ENCODE assay signal across 26 cellular contexts in genomic region chr18:67636597-67637385, GRCh38.
"Had no signal": no experiment of that assay in that cellular context is flagged by ENCODE, and none has a peak within 500 bp of the region (broad histone marks: within the 10 kb centered on the region; RNA-seq: fewer than 3 reads in every experiment).

No MANE protein-coding gene starts in this region.

- ATAC-seq: activated T-helper 17 cell treated with anti-CD3 and anti-CD28 coated beads, Interleukin-2, amount 50 U/mL, for 72 hours; PC-3; T-helper 17 cell had no signal

- H3K9me3 Mint-ChIP-seq: activated CD4-positive, alpha-beta T cell treated with anti-CD3 and anti-CD28 coated beads, Interleukin-2, amount 10 ng/mL, durations not matched to agents 24 days and 14 days; activated naive CD4-positive, alpha-beta T cell treated with anti-CD3 and anti-CD28 coated beads for 36 hours; activated T-helper 17 cell treated with anti-CD3 and anti-CD28 coated beads, Interleukin-2, amount 50 U/mL, for 72 hours had no signal

- H3K4me3 Mint-ChIP-seq: activated B cell treated with CpG ODN at 0.5 μM for 24 hours; activated CD4-positive, alpha-beta T cell treated with anti-CD3 and anti-CD28 coated beads, Interleukin-2, amount 10 ng/mL, durations not matched to agents 24 days and 14 days; activated naive CD4-positive, alpha-beta T cell treated with anti-CD3 and anti-CD28 coated beads for 36 hours; activated naive CD8-positive, alpha-beta T cell; activated T-helper 17 cell treated with anti-CD3 and anti-CD28 coated beads, Interleukin-2, amount 50 U/mL, for 72 hours; brain; central memory CD8-positive, alpha-beta T cell; T-helper 17 cell had no signal

- H3K36me3 Mint-ChIP-seq: activated naive CD8-positive, alpha-beta T cell; brain had no signal

- H3K27me3 Mint-ChIP-seq: activated B cell treated with CpG ODN at 0.5 μM for 24 hours; activated CD4-positive, alpha-beta T cell treated with anti-CD3 and anti-CD28 coated beads, Interleukin-2, amount 10 ng/mL, durations not matched to agents 24 days and 14 days; brain; central memory CD8-positive, alpha-beta T cell had no signal

- H3K9me3 ChIP-seq: MG63 had no signal

- H3K4me1 Mint-ChIP-seq: activated B cell treated with CpG ODN at 0.5 μM for 24 hours; activated CD4-positive, alpha-beta T cell treated with anti-CD3 and anti-CD28 coated beads, Interleukin-2, amount 10 ng/mL, durations not matched to agents 24 days and 14 days; activated T-helper 17 cell treated with anti-CD3 and anti-CD28 coated beads, Interleukin-2, amount 50 U/mL, for 72 hours; central memory CD8-positive, alpha-beta T cell; T-helper 17 cell had no signal

- DNase-seq: activated B cell treated with CpG ODN at 0.5 μM for 24 hours; activated CD4-positive, alpha-beta T cell treated with anti-CD3 and anti-CD28 coated beads for 1 hour; activated CD4-positive, alpha-beta T cell treated with anti-CD3 and anti-CD28 coated beads, Interleukin-2, amount 10 ng/mL, durations not matched to agents 24 days and 14 days; activated CD4-positive, alpha-beta T cell treated with anti-CD3 and anti-CD28 coated beads, Interleukin-2, amount 50 U/mL, for 48 hours; activated CD8-positive, alpha-beta memory T cell treated with anti-CD3 and anti-CD28 coated beads for 24 hours; activated gamma-delta T cell; activated naive CD4-positive, alpha-beta T cell treated with anti-CD3 and anti-CD28 coated beads for 36 hours; activated T-cell treated with anti-CD3 and anti-CD28 coated beads, Interleukin-2, amount 50 U/mL, for 48 hours; amygdala; MG63; MV-4-11; NCI-H1092 treated with DMSO at 0.1 percent for 48 hours; NCI-H1417 treated with DMSO at 0.1 percent for 48 hours; NCI-H1694; NCI-H2029 treated with DMSO at 0.1 percent for 48 hours; NCI-H2227 treated with DMSO at 0.1 percent for 48 hours; NCI-H446 treated with DMSO at 0.1 percent for 48 hours; NCI-H524 treated with DMSO at 0.1 percent for 48 hours; PC-3; SIG-M5; T-helper 17 cell; T-helper 9 cell had no signal

- H3K27ac Mint-ChIP-seq: activated B cell treated with CpG ODN at 0.5 μM for 24 hours; activated CD4-positive, alpha-beta T cell treated with anti-CD3 and anti-CD28 coated beads, Interleukin-2, amount 10 ng/mL, durations not matched to agents 24 days and 14 days; activated naive CD4-positive, alpha-beta T cell treated with anti-CD3 and anti-CD28 coated beads for 36 hours; activated naive CD8-positive, alpha-beta T cell; activated T-helper 17 cell treated with anti-CD3 and anti-CD28 coated beads, Interleukin-2, amount 50 U/mL, for 72 hours; brain; T-helper 17 cell had no signal

- H3K27me3 ChIP-seq: MG63 had no signal

- H3K36me3 ChIP-seq: MG63 had no signal

- H3K4me3 ChIP-seq: MG63 had no signal
